In genomic region chr3:194687638-194688206, GRCh38 we compare ENCODE assay signal across 8 cellular contexts. TPM values are rescaled to one million over a fixed set of nuclear protein-coding genes. Genes with fewer than 3 reads are reported as not detected.
A peak's percentile ranks its signal among the peaks of the same experiment; 100 is the strongest.
DNase-seq lines count a peak whose midpoint lies in the region; ATAC-seq, FAIRE-seq and TF ChIP-seq lines count a peak whose summit lies in the region.

No MANE protein-coding gene starts in this region.

- FAIRE-seq in D721Med (lab: Jason Lieb, UNC): no peak

- no peaks in the 10 kb centered on the region for H3K27me3 Mint-ChIP-seq in natural killer cell (ENCODE audit: low read depth in 2 of 2)
- H3K27me3 Mint-ChIP-seq in stimulated activated naive CD8-positive, alpha-beta T cell treated with anti-CD3 and anti-CD28 coated beads, Interleukin-15, Interleukin-2, amounts not matched to agents 100 ng/mL and 50 ng/mL, for 24 hours: peaks cover 30% of the 10 kb centered on the region

- DNase-seq in D721Med (ENCODE audit: insufficient read length, low spot score) (peak; percentile 61), H7 (peak; percentile 92), NCI-H748 treated with DMSO at 0.1 percent for 48 hours (lab: John Stamatoyannopoulos, UW) (peak; percentile 44), fibroblast of gingiva (ENCODE audit: low read depth) (peak; percentile 76), natural killer cell (peak; percentile 75), kidney glomerular epithelial cell (lab: John Stamatoyannopoulos, UW) (no peak)
- peak; percentile 80 for DNase-seq in activated T-cell treated with anti-CD3 and anti-CD28 coated beads, Interleukin-2, amount 50 U/mL, for 1 hour

- no peaks in the 10 kb centered on the region for H3K9me3 Mint-ChIP-seq in natural killer cell
- H3K9me3 Mint-ChIP-seq in stimulated activated naive CD8-positive, alpha-beta T cell treated with anti-CD3 and anti-CD28 coated beads, Interleukin-15, Interleukin-2, amounts not matched to agents 100 ng/mL and 50 ng/mL, for 24 hours: no peaks in the 10 kb centered on the region

- H3K27ac Mint-ChIP-seq in natural killer cell: peak overlapping the region; percentile 89 to 98
- H3K27ac Mint-ChIP-seq in stimulated activated naive CD8-positive, alpha-beta T cell treated with anti-CD3 and anti-CD28 coated beads, Interleukin-15, Interleukin-2, amounts not matched to agents 100 ng/mL and 50 ng/mL, for 24 hours: peak overlapping the region; percentile 84

- H3K4me3 Mint-ChIP-seq in natural killer cell: peak overlapping the region; percentile 98
- H3K4me3 Mint-ChIP-seq in stimulated activated naive CD8-positive, alpha-beta T cell treated with anti-CD3 and anti-CD28 coated beads, Interleukin-15, Interleukin-2, amounts not matched to agents 100 ng/mL and 50 ng/mL, for 24 hours: peak overlapping the region; percentile 83

- TF ChIP-seq CTCF in D721Med (IDR thresholded peaks at IDR 0.05; ENCODE audit: insufficient read depth, missing control alignments) (peak; percentile 39), natural killer cell (IDR thresholded peaks at IDR 0.05) (peak; percentile 52)

- intact Hi-C loops in natural killer cell (cut with micrococcal nuclease): loop anchor here (1.0 to 5.0 kb wide), 5 partner anchors 15 to 855 kb away; partner anchors contain the start of genes ACAP2, LSG1 and PPP1R2

- H3K36me3 ChIP-seq in H7 (replicated peaks; ENCODE audit: control insufficient read depth, insufficient read depth, low read length): no peaks in the 10 kb centered on the region

- H3K4me3 ChIP-seq in H7 (ENCODE audit: insufficient read depth, low read depth, low read length): peak overlapping the region; percentile 69

- H3K36me3 Mint-ChIP-seq in natural killer cell: no peaks in the 10 kb centered on the region
- no peaks in the 10 kb centered on the region for H3K36me3 Mint-ChIP-seq in stimulated activated naive CD8-positive, alpha-beta T cell treated with anti-CD3 and anti-CD28 coated beads, Interleukin-15, Interleukin-2, amounts not matched to agents 100 ng/mL and 50 ng/mL, for 24 hours (ENCODE audit: low read depth)

- H3K4me1 Mint-ChIP-seq in natural killer cell: peaks cover 67 to 69% of the 10 kb centered on the region in 2 donors
- peaks cover 69% of the 10 kb centered on the region for H3K4me1 Mint-ChIP-seq in stimulated activated naive CD8-positive, alpha-beta T cell treated with anti-CD3 and anti-CD28 coated beads, Interleukin-15, Interleukin-2, amounts not matched to agents 100 ng/mL and 50 ng/mL, for 24 hours (ENCODE audit: low read depth)

- peak; percentile 57 to 73 (median 71) for ATAC-seq in natural killer cell

- H3K27me3 ChIP-seq in H7 (ENCODE audit: control insufficient read depth, insufficient read depth, low read length): peaks cover 33% of the 10 kb centered on the region

RNA-seq across cellular contexts. Expression of gene FAM43A, which starts 2.0 kb away (rescaled TPM):
- 5.0 and 5.5 TPM in 2 replicates for total RNA-seq in H7 (2014; rRNA removed; shearing (Covaris generic))
- 10 to 100 TPM; 13.2 to 35.2 (median 21.6) TPM for total RNA-seq in natural killer cell

RNA-seq across cellular contexts. Expression of gene LSG1, which starts 15.7 kb away (rescaled TPM):
- total RNA-seq in H7 (2014; rRNA removed; shearing (Covaris generic)): 47.1 and 51.1 TPM in 2 replicates
- 10 to 100 TPM; 56.4 to 67.6 (median 64.9) TPM for total RNA-seq in natural killer cell

RNA-seq across cellular contexts. Expression of gene TMEM44, which starts 54.5 kb away (rescaled TPM):
- 5.4 and 9.8 TPM in 2 replicates for total RNA-seq in H7 (2014; rRNA removed; shearing (Covaris generic))
- 1 to 10 TPM; 2.1 to 3.0 (median 2.8) TPM for total RNA-seq in natural killer cell
